ENCODE assay signal across 8 cellular contexts in genomic region chr7:91265693-91266066, GRCh38. TPM values are rescaled to one million over a fixed set of nuclear protein-coding genes. Genes with fewer than 3 reads are reported as not detected.
DNase-seq lines count a peak whose midpoint lies in the region; ATAC-seq and TF ChIP-seq lines count a peak whose summit lies in the region.

No MANE protein-coding gene starts in this region.

- H3K27ac ChIP-seq in DND-41 (ENCODE audit: low read length) (no peak overlapping the region), Panc1 (ENCODE audit: low read length) (no peak overlapping the region), fibroblast of lung (ENCODE audit: insufficient read depth, low read length) (peak overlapping the region; percentile 86)

- TF ChIP-seq CTCF in DND-41 (IDR thresholded peaks at IDR 0.05; ENCODE audit: borderline replicate concordance, extremely low read depth, low read length, poor library complexity, severe bottlenecking) (no peak), Panc1 (IDR thresholded peaks at IDR 0.05) (no peak), fibroblast of lung (conservative IDR thresholded peaks at IDR 0.05 in 1 of 2, IDR thresholded peaks at IDR 0.05 in 1 of 2; ENCODE audit: low read depth in 1 of 2, low read length in 2 of 2) (no peak)

- H3K4me1 ChIP-seq in DND-41 (ENCODE audit: insufficient read depth, low read length), result peaks cover 42% of the 10 kb centered on the region
- H3K4me1 ChIP-seq in Panc1 (ENCODE audit: control insufficient read depth, insufficient read depth, low read length), result no peaks in the 10 kb centered on the region
- H3K4me1 ChIP-seq in fibroblast of lung (ENCODE audit: control insufficient read depth, extremely low read depth, insufficient read depth, low read length), result peaks cover 8% of the 10 kb centered on the region

- H4K20me1 ChIP-seq in DND-41 (ENCODE audit: insufficient read depth, low read length), result peaks cover 13% of the 10 kb centered on the region
- H4K20me1 ChIP-seq in fibroblast of lung (ENCODE audit: control insufficient read depth, extremely low read depth, insufficient read depth, low read length), result no peaks in the 10 kb centered on the region

- H3K9me3 ChIP-seq in DND-41 (ENCODE audit: insufficient read depth, low read length, severe bottlenecking) (no peaks in the 10 kb centered on the region), Panc1 (ENCODE audit: control insufficient read depth, insufficient read depth, low read depth, low read length) (no peaks in the 10 kb centered on the region), fibroblast of lung (ENCODE audit: control insufficient read depth, insufficient read depth, low read depth, low read length) (no peaks in the 10 kb centered on the region)

- H3K27me3 ChIP-seq in DND-41 (ENCODE audit: insufficient read depth, low read length, poor library complexity) (peaks cover 34% of the 10 kb centered on the region), Panc1 (ENCODE audit: control insufficient read depth, insufficient read depth, low read length) (peaks cover 13% of the 10 kb centered on the region), fibroblast of lung (ENCODE audit: control insufficient read depth, insufficient read depth, low read length) (no peaks in the 10 kb centered on the region)

- H3K4me2 ChIP-seq in DND-41 (ENCODE audit: insufficient read depth, low read length) (peak overlapping the region; percentile 73), fibroblast of lung (ENCODE audit: extremely low read depth, insufficient read depth, low read length) (peak overlapping the region; percentile 97)

- no peaks in the 10 kb centered on the region; the same call in 1 of the 2 replicates for H3K36me3 ChIP-seq in DND-41 (ENCODE audit: insufficient read depth, low read length)
- no peaks in the 10 kb centered on the region for H3K36me3 ChIP-seq in Panc1 (ENCODE audit: control insufficient read depth, insufficient read depth, low read length)
- peaks cover 2% of the 10 kb centered on the region for H3K36me3 ChIP-seq in fibroblast of lung (ENCODE audit: control insufficient read depth, insufficient read depth, low read length)

- POLR2A ChIA-PET in Panc1 (lab: Charles Lee), result no interaction called here

- no peaks in the 10 kb centered on the region for H3K79me2 ChIP-seq in DND-41 (ENCODE audit: insufficient read depth, low read length)
- H3K79me2 ChIP-seq in fibroblast of lung (ENCODE audit: control insufficient read depth, insufficient read depth, low read length), result peaks cover 34% of the 10 kb centered on the region

- CTCF ChIA-PET in Panc1 (lab: Charles Lee), result interaction anchor here (0.6 to 0.9 kb wide), 2 partner anchors 14 to 93 kb away, joined by 4 read pairs; no protein-coding TSS in a partner anchor

- in situ Hi-C loops in Panc1 (cut with HindIII; ENCODE audit: low pct_unique_long_range_greater_than_20kb, low sequenced_read_pairs), result no loop called here

- no peak for DNase-seq in DND-41
- DNase-seq in Panc1 (ENCODE audit: low read depth, low spot score), result no peak
- DNase-seq in fibroblast of lung (ENCODE audit: low read depth in 2 of 2), result peak; percentile 38 to 46
- DNase-seq in posterior vena cava (ENCODE audit: low spot score), result peak; percentile 85
- DNase-seq in LoVo (ENCODE audit: low spot score), result no peak
- DNase-seq in DMS153 (lab: John Stamatoyannopoulos, UW), result no peak
- no peak for DNase-seq in 8988T

- intact Hi-C loops in Panc1 (cut with micrococcal nuclease; ENCODE audit: unreplicated experiment), result no loop called here
- intact Hi-C loops in posterior vena cava (cut with DNase I), result loop anchor here (10.0 kb wide), 2 partner anchors 171 to 1149 kb away; no protein-coding TSS in a partner anchor

- no peak overlapping the region for H3K9ac ChIP-seq in DND-41 (ENCODE audit: low read depth, low read length)
- H3K9ac ChIP-seq in fibroblast of lung (ENCODE audit: insufficient read depth, low read length), result peak overlapping the region; percentile 77

- H2AFZ ChIP-seq in DND-41 (ENCODE audit: low read depth, low read length), result no peak overlapping the region
- peak overlapping the region; percentile 87 for H2AFZ ChIP-seq in fibroblast of lung (ENCODE audit: low read length)

- BruUV-seq in Panc1 (replicated peaks; lab: Mats Ljungman, UMichigan), result no TSS peak

- ATAC-seq in DND-41 (ENCODE audit: insufficient read depth, low read depth), result no peak
- no peak for ATAC-seq in Panc1
- no peak for ATAC-seq in HG03097 (IDR thresholded peaks at IDR 0.05; ENCODE audit: low FRiP score, unreplicated experiment)

- H3K4me3 ChIP-seq in DND-41 (ENCODE audit: low read depth in 1 of 2, low read length in 2 of 2), result peak overlapping the region in 1 of 2 experiments; percentile 57; a peak in 2 of 4 replicates
- H3K4me3 ChIP-seq in Panc1 (ENCODE audit: low read depth in 2 of 2, low read length in 2 of 2), result peak overlapping the region; percentile 64 to 85
- H3K4me3 ChIP-seq in fibroblast of lung (replicated peaks in 1 of 4; ENCODE audit: control extremely low read depth in 1 of 4, insufficient read depth in 1 of 4, low read depth in 3 of 4, low read length in 4 of 4), result peak overlapping the region; percentile 37 to 80 (median 76)

RNA-seq across cellular contexts. Expression of gene FZD1, which starts 1.4 kb away (rescaled TPM):
- total RNA-seq in Panc1 (2021; ENCODE audit: unreplicated experiment), result 1.8 TPM
- polyA plus RNA-seq in Panc1 (2012; ENCODE audit: insufficient read length), result 1.4 TPM
- total RNA-seq in fibroblast of lung, result 10.8 and 12.6 TPM in 2 replicates
- polyA plus RNA-seq in fibroblast of lung, result 7.6 and 15.7 TPM in 2 replicates
- 8.3 and 17.6 TPM in 2 replicates for polyA plus RNA-seq in fibroblast of lung (2012)
- 8.2 and 15.6 TPM in 2 replicates for polyA minus RNA-seq in fibroblast of lung (ENCODE audit: low replicate concordance)
- 10 to 100 TPM; 17.7 to 25.4 TPM for total RNA-seq in posterior vena cava

Comparison
In these comparisons a context has a peak if more than half of its experiments do, and no peak if none do; other contexts are left out.
1. DNase-seq: peak in fibroblast of lung (2 of 2) and posterior vena cava (single experiment); none in DND-41 (single experiment), Panc1 (single experiment), LoVo (single experiment), DMS153 (single experiment) and 8988T (single experiment).